Comparison of ENCODE assay signal across 20 cellular contexts in the genomic region with DNA sequence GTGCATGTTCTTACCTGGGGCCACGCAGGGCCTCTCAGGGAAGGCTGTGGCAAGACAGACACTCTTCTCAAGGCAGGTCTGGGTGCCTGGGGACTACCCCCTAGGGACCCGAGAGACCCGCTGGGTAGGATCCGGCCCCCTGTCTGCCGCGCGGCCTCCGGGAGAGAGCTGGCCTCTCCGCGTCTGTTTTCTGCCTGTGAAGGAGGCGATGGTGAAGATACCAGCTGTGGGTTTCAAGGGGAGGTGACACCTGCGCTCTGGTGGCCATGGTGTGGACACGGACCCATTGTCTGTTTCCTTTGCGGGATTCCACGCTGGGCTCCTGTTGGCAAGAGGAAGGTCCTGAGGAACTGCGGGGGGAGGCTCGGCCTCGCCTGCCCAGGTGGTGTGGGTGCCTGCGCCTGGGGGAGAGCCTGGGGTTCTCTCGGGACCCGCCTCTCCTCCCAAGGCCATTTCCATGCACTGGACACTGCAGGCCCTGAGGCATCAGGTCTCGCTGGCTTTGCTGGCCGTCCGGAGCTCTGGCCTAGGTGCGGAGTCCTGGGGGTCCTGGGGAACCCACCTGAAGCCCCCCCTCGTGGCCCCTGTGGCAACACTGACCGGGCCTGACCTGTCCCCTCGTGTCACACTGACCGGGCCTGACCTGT. TPM values are rescaled to one million over a fixed set of nuclear protein-coding genes. Genes with fewer than 3 reads are reported as not detected.
DNase-seq lines count a peak whose midpoint lies in the region; ATAC-seq and TF ChIP-seq lines count a peak whose summit lies in the region.
"Had no signal": no experiment of that assay in that cellular context is flagged by ENCODE, and none has a peak within 500 bp of the region (broad histone marks: within the 10 kb centered on the region; RNA-seq: fewer than 3 reads in every experiment).

No MANE protein-coding gene starts in this region.

- POLR2A ChIA-PET in PC-9 (lab: Charles Lee; ENCODE audit: unreplicated experiment): no interaction called here

- no peaks in the 10 kb centered on the region for H3K79me2 ChIP-seq in PC-9 (ENCODE audit: low read depth)

- DNase-seq in CD14-positive monocyte (ENCODE audit: low spot score): peak; percentile 34
- DNase-seq in chondrocyte (ENCODE audit: low spot score): peak; percentile 92
- DNase-seq in lower lobe of right lung: peak; percentile 34
- no peak for DNase-seq in stimulated activated effector memory CD8-positive, alpha-beta T cell treated with anti-CD3 and anti-CD28 coated beads, Interleukin-12 subunit alpha, Interleukin-12 subunit beta, amount 100 ng/mL, for 72 hours (ENCODE audit: low spot score in 2 of 2)
- no peak for DNase-seq in A172 (ENCODE audit: low spot score)
- no peak for DNase-seq in PC-9
- DNase-seq in NCI-H2029 (lab: John Stamatoyannopoulos, UW): no peak
- DNase-seq: DMS79; MG63; NCI-H1436; NCI-H2171 treated with DMSO at 0.1 percent for 48 hours; stimulated activated CD4-positive, alpha-beta T cell treated with anti-CD3 and anti-CD28 coated beads, Interleukin-4, amount 100 ng/mL, for 1 hour had no signal

- H3K4me3 ChIP-seq in lower lobe of right lung (no peak overlapping the region), PC-9 (no peak overlapping the region)
- H3K4me3 ChIP-seq: gastrocnemius medialis, MG63, SJSA1 had no signal

- BruUV-seq in PC-9 (replicated peaks; lab: Mats Ljungman, UMichigan): no TSS peak

- H3K4me1 ChIP-seq in lower lobe of right lung (no peaks in the 10 kb centered on the region), PC-9 (replicated peaks; ENCODE audit: insufficient read depth) (peaks cover 10% of the 10 kb centered on the region)
- H3K4me1 ChIP-seq: gastrocnemius medialis, SJSA1 had no signal

- H3K9me2 ChIP-seq in PC-9 (ENCODE audit: insufficient read depth): no peaks in the 10 kb centered on the region

- H3K4me3 Mint-ChIP-seq in CD14-positive monocyte (no peak overlapping the region), chondrocyte (ENCODE audit: unreplicated experiment) (no peak overlapping the region)
- no peak overlapping the region for H3K4me3 Mint-ChIP-seq in stimulated activated effector memory CD8-positive, alpha-beta T cell treated with anti-CD3 and anti-CD28 coated beads, Interleukin-12 subunit alpha, Interleukin-12 subunit beta, amount 100 ng/mL, for 72 hours
- H3K4me3 Mint-ChIP-seq: activated T-helper 17 cell treated with anti-CD3 and anti-CD28 coated beads, Interleukin-2, amount 50 U/mL, for 72 hours; WTC11 had no signal

- no peaks in the 10 kb centered on the region for H3K36me3 ChIP-seq in lower lobe of right lung
- no peaks in the 10 kb centered on the region for H3K36me3 ChIP-seq in PC-9 (ENCODE audit: low read depth)
- H3K36me3 ChIP-seq: gastrocnemius medialis, MG63, SJSA1 had no signal

- no peaks in the 10 kb centered on the region for H3K9me3 ChIP-seq in lower lobe of right lung
- no peaks in the 10 kb centered on the region for H3K9me3 ChIP-seq in PC-9 (ENCODE audit: insufficient read depth, low read depth)
- H3K9me3 ChIP-seq: gastrocnemius medialis, MG63 had no signal

- H3K27ac Mint-ChIP-seq in CD14-positive monocyte: no peak overlapping the region
- no peak overlapping the region for H3K27ac Mint-ChIP-seq in chondrocyte (ENCODE audit: unreplicated experiment)
- H3K27ac Mint-ChIP-seq in stimulated activated effector memory CD8-positive, alpha-beta T cell treated with anti-CD3 and anti-CD28 coated beads, Interleukin-12 subunit alpha, Interleukin-12 subunit beta, amount 100 ng/mL, for 72 hours: peak overlapping the region; percentile 88
- H3K27ac Mint-ChIP-seq: activated T-helper 17 cell treated with anti-CD3 and anti-CD28 coated beads, Interleukin-2, amount 50 U/mL, for 72 hours; WTC11 had no signal

- H4K20me1 ChIP-seq in PC-9 (ENCODE audit: insufficient read depth): no peaks in the 10 kb centered on the region

- H3K27me3 Mint-ChIP-seq in CD14-positive monocyte (ENCODE audit: low read depth in 3 of 3) (peaks cover 6 to 26% (median 10%) of the 10 kb centered on the region in 3 donors), chondrocyte (ENCODE audit: low read depth) (peaks cover 4% of the 10 kb centered on the region)
- H3K27me3 Mint-ChIP-seq: activated T-helper 17 cell treated with anti-CD3 and anti-CD28 coated beads, Interleukin-2, amount 50 U/mL, for 72 hours; CD8-positive, alpha-beta memory T cell had no signal

- no peak overlapping the region for H2AFZ ChIP-seq in PC-9

- H3K27me3 ChIP-seq in lower lobe of right lung (ENCODE audit: low read depth) (no peaks in the 10 kb centered on the region), PC-9 (ENCODE audit: insufficient read depth, low read depth) (no peaks in the 10 kb centered on the region)
- H3K27me3 ChIP-seq: gastrocnemius medialis, MG63, SJSA1 had no signal

- CTCF ChIA-PET in PC-9 (lab: Charles Lee): interaction anchor here (0.5 kb wide), 1 partner anchor 305 kb away, joined by 6 read pairs; no protein-coding TSS in a partner anchor

- H3K36me3 Mint-ChIP-seq in CD14-positive monocyte (no peaks in the 10 kb centered on the region), chondrocyte (ENCODE audit: low read depth) (no peaks in the 10 kb centered on the region)
- peaks cover 6% of the 10 kb centered on the region for H3K36me3 Mint-ChIP-seq in stimulated activated effector memory CD8-positive, alpha-beta T cell treated with anti-CD3 and anti-CD28 coated beads, Interleukin-12 subunit alpha, Interleukin-12 subunit beta, amount 100 ng/mL, for 72 hours
- H3K36me3 Mint-ChIP-seq: CD8-positive, alpha-beta memory T cell; WTC11 had no signal

- no peaks in the 10 kb centered on the region for H3F3A ChIP-seq in PC-9 (ENCODE audit: insufficient read depth, low read depth)

- no peak overlapping the region for H3K4me2 ChIP-seq in PC-9

- no peak overlapping the region for H3K27ac ChIP-seq in lower lobe of right lung
- H3K27ac ChIP-seq in PC-9: no peak overlapping the region
- H3K27ac ChIP-seq: gastrocnemius medialis, HL-60, SJSA1 had no signal

- H3K9me3 Mint-ChIP-seq in CD14-positive monocyte (peaks cover 0 to 3% (median 0%) of the 10 kb centered on the region in 7 donors), chondrocyte (ENCODE audit: low read depth) (no peaks in the 10 kb centered on the region)
- no peaks in the 10 kb centered on the region for H3K9me3 Mint-ChIP-seq in stimulated activated effector memory CD8-positive, alpha-beta T cell treated with anti-CD3 and anti-CD28 coated beads, Interleukin-12 subunit alpha, Interleukin-12 subunit beta, amount 100 ng/mL, for 72 hours
- H3K9me3 Mint-ChIP-seq: activated T-helper 17 cell treated with anti-CD3 and anti-CD28 coated beads, Interleukin-2, amount 50 U/mL, for 72 hours; CD8-positive, alpha-beta memory T cell; T-helper 2 cell treated with Interferon-gamma antibody and Interleukin-4, amounts not matched to agents 5 μg/mL and 100 μg/mL, for 36 hours; WTC11 had no signal

- TF ChIP-seq CTCF in CD14-positive monocyte (IDR thresholded peaks at IDR 0.05) (no peak), chondrocyte (IDR thresholded peaks at IDR 0.05) (no peak), lower lobe of right lung (IDR thresholded peaks at IDR 0.05) (no peak), PC-9 (conservative IDR thresholded peaks at IDR 0.05) (no peak)

- H3K4me1 Mint-ChIP-seq in CD14-positive monocyte (peaks cover 25% of the 10 kb centered on the region), chondrocyte (ENCODE audit: low read depth) (peaks cover 2% of the 10 kb centered on the region)
- peaks cover 25% of the 10 kb centered on the region for H3K4me1 Mint-ChIP-seq in stimulated activated effector memory CD8-positive, alpha-beta T cell treated with anti-CD3 and anti-CD28 coated beads, Interleukin-12 subunit alpha, Interleukin-12 subunit beta, amount 100 ng/mL, for 72 hours
- H3K4me1 Mint-ChIP-seq: WTC11 had no signal

- intact Hi-C loops in CD14-positive monocyte (cut with micrococcal nuclease): no loop called here
- intact Hi-C loops in lower lobe of right lung (cut with DNase I): no loop called here
- intact Hi-C loops in PC-9 (cut with micrococcal nuclease; ENCODE audit: unreplicated experiment): no loop called here

- ATAC-seq in lower lobe of right lung (no peak), HG02759 (IDR thresholded peaks at IDR 0.05; ENCODE audit: unreplicated experiment) (no peak)
- no peak for ATAC-seq in stimulated activated effector memory CD8-positive, alpha-beta T cell treated with anti-CD3 and anti-CD28 coated beads, Interleukin-12 subunit alpha, Interleukin-12 subunit beta, amount 100 ng/mL, for 72 hours
- ATAC-seq: activated T-helper 17 cell treated with anti-CD3 and anti-CD28 coated beads, Interleukin-2, amount 50 U/mL, for 72 hours; gastrocnemius medialis; WTC11 had no signal

RNA-seq across cellular contexts. Expression of a gene that starts 12.2 kb away (rescaled TPM):
- 10 to 100 TPM; 13.1 to 29.8 TPM for polyA plus RNA-seq in CD14-positive monocyte
- total RNA-seq in chondrocyte (63.8 to 79.4 TPM (median 64.7 TPM) in 3 replicates), lower lobe of right lung (59.8 TPM), PC-9 (2021) (44.6 and 61.7 TPM in 2 replicates)
- total RNA-seq in A172 (2014; rRNA removed; shearing (Covaris generic)): 125 and 190 TPM in 2 replicates

Comparison
In these comparisons a context has a peak if more than half of its experiments do, and no peak if none do; other contexts are left out.
1. DNase-seq: peak in CD14-positive monocyte (single experiment), chondrocyte (single experiment) and lower lobe of right lung (single experiment); none in stimulated activated effector memory CD8-positive, alpha-beta T cell treated with anti-CD3 and anti-CD28 coated beads, Interleukin-12 subunit alpha, Interleukin-12 subunit beta, amount 100 ng/mL, for 72 hours (0 of 2), A172 (single experiment), PC-9 (0 of 2) and NCI-H2029 (single experiment).